12 cellular contexts compared by ENCODE assay signal in genomic region chr12:32252199-32253073, GRCh38.
DNase-seq lines count a peak whose midpoint lies in the region; ATAC-seq, FAIRE-seq and TF ChIP-seq lines count a peak whose summit lies in the region.
"Had no signal": no experiment of that assay in that cellular context is flagged by ENCODE, and none has a peak within 500 bp of the region (broad histone marks: within the 10 kb centered on the region; RNA-seq: fewer than 3 reads in every experiment).

No MANE protein-coding gene starts in this region.

- H3K36me3 ChIP-seq in DOHH2 (ENCODE audit: control insufficient read depth, low read length) (peaks cover 56% of the 10 kb centered on the region), OCI-LY3 (replicated peaks; ENCODE audit: low read depth, low read length) (peaks cover 5% of the 10 kb centered on the region), adrenal gland (replicated peaks in 1 of 2) (no peaks in the 10 kb centered on the region), kidney (ENCODE audit: control insufficient read depth in 1 of 2, insufficient read depth in 2 of 2, low read length in 2 of 2) (no peaks in the 10 kb centered on the region)

- DNase-seq in adrenal gland (no peak), kidney (no peak), NCI-H187 (lab: John Stamatoyannopoulos, UW) (no peak)
- DNase-seq: activated T-cell treated with anti-CD3 and anti-CD28 coated beads, Interleukin-2, amount 50 U/mL, for 48 hours; NCI-H1417 treated with DMSO at 0.1 percent for 48 hours had no signal

- intact Hi-C loops in adrenal gland (cut with DNase I) (no loop called here), kidney (cut with DNase I) (no loop called here)

- H3K27me3 ChIP-seq in DOHH2 (ENCODE audit: control insufficient read depth, low read length), result no peaks in the 10 kb centered on the region
- no peaks in the 10 kb centered on the region for H3K27me3 ChIP-seq in OCI-LY3 (ENCODE audit: low read depth, low read length)
- no peaks in the 10 kb centered on the region for H3K27me3 ChIP-seq in adrenal gland
- H3K27me3 ChIP-seq: dorsolateral prefrontal cortex had no signal

- ATAC-seq in HG02852 (IDR thresholded peaks at IDR 0.05; ENCODE audit: unreplicated experiment) (peak; percentile 86), HG02973 (IDR thresholded peaks at IDR 0.05; ENCODE audit: unreplicated experiment) (no peak)
- ATAC-seq: HCT116 had no signal

- no peaks in the 10 kb centered on the region; the same call in 1 of the 2 replicates for H3F3A ChIP-seq in DOHH2 (ENCODE audit: control insufficient read depth, insufficient read depth)

- WGBS in adrenal gland, 4 donors, result 90 to 97% (median 94%) methylated on average over 13 of the region's 13 CpGs

- H3K27ac ChIP-seq in DOHH2 (ENCODE audit: low read depth, low read length) (peak overlapping the region; percentile 20; the same call in 1 of the 2 replicates), OCI-LY3 (ENCODE audit: low read length) (peak overlapping the region; percentile 88), adrenal gland (no peak overlapping the region), kidney (ENCODE audit: low read depth in 2 of 2, low read length in 2 of 2) (no peak overlapping the region)
- H3K27ac ChIP-seq: dorsolateral prefrontal cortex had no signal

- H2AFZ ChIP-seq in OCI-LY3 (ENCODE audit: low read depth, low read length), result peak overlapping the region; percentile 75

- H3K9me2 ChIP-seq in DOHH2 (replicated peaks; ENCODE audit: control insufficient read depth, low read length), result no peaks in the 10 kb centered on the region

- peaks cover 46% of the 10 kb centered on the region for H3K79me2 ChIP-seq in DOHH2 (ENCODE audit: control insufficient read depth, low read length)
- H3K79me2 ChIP-seq in OCI-LY3 (ENCODE audit: low read length), result no peaks in the 10 kb centered on the region

- peak overlapping the region; percentile 54 for H3K4me2 ChIP-seq in DOHH2 (ENCODE audit: low read length)
- H3K4me2 ChIP-seq in OCI-LY3 (ENCODE audit: low read length), result peak overlapping the region; percentile 87

- H3K4me3 ChIP-seq in DOHH2 (ENCODE audit: low read length) (peak overlapping the region; percentile 33), OCI-LY3 (ENCODE audit: low read length) (peak overlapping the region; percentile 67), adrenal gland (no peak overlapping the region), kidney (ENCODE audit: low read length in 2 of 2) (no peak overlapping the region)
- H3K4me3 ChIP-seq: dorsolateral prefrontal cortex had no signal

- H3K9me3 ChIP-seq in DOHH2 (ENCODE audit: control insufficient read depth, insufficient read depth, low read length) (no peaks in the 10 kb centered on the region), OCI-LY3 (ENCODE audit: insufficient read depth, low read length) (peaks cover 11% of the 10 kb centered on the region), adrenal gland (replicated peaks in 1 of 3) (no peaks in the 10 kb centered on the region), kidney (ENCODE audit: control insufficient read depth in 1 of 2, low read length in 2 of 2) (no peaks in the 10 kb centered on the region)

- TF ChIP-seq CTCF in DOHH2 (IDR thresholded peaks at IDR 0.05; ENCODE audit: low read depth, low read length, poor library complexity, severe bottlenecking) (no peak), OCI-LY3 (IDR thresholded peaks at IDR 0.05; ENCODE audit: low read depth, low read length) (no peak), adrenal gland (IDR thresholded peaks at IDR 0.05) (no peak), kidney (IDR thresholded peaks at IDR 0.05; ENCODE audit: borderline replicate concordance, extremely low read depth, insufficient read depth) (no peak)

- H3K4me1 ChIP-seq in DOHH2 (ENCODE audit: control insufficient read depth, low read length) (peaks cover 39% of the 10 kb centered on the region), OCI-LY3 (ENCODE audit: low read length) (peaks cover 24% of the 10 kb centered on the region), adrenal gland (replicated peaks in 1 of 2) (no peaks in the 10 kb centered on the region), kidney (ENCODE audit: control insufficient read depth in 1 of 2, insufficient read depth in 1 of 2, low read depth in 1 of 2, low read length in 2 of 2) (no peaks in the 10 kb centered on the region)

- H4K20me1 ChIP-seq in DOHH2 (ENCODE audit: control insufficient read depth, insufficient read depth, low read depth, low read length) (no peaks in the 10 kb centered on the region), OCI-LY3 (ENCODE audit: insufficient read depth, low read length) (no peaks in the 10 kb centered on the region)

- no peak for FAIRE-seq in kidney (lab: Jason Lieb, UNC)

- H3K9ac ChIP-seq in OCI-LY3 (ENCODE audit: low read length), result peak overlapping the region; percentile 67
- no peak overlapping the region for H3K9ac ChIP-seq in kidney (ENCODE audit: low read length in 2 of 2)

- TF ChIP-seq POLR2A in GM19099 (IDR thresholded peaks at IDR 0.05; ENCODE audit: extremely low read depth, insufficient read length, low read depth) (peak; percentile 52), adrenal gland (IDR thresholded peaks at IDR 0.05) (no peak)

Comparison
In these comparisons a context has a peak if more than half of its experiments do, and no peak if none do; other contexts are left out.
1. H3K27ac ChIP-seq: peak in DOHH2 (single experiment) and OCI-LY3 (single experiment); none in adrenal gland (0 of 5) and kidney (0 of 2).
2. H3K4me3 ChIP-seq: peak in DOHH2 (single experiment) and OCI-LY3 (single experiment); none in adrenal gland (0 of 4) and kidney (0 of 2).